In genomic region chr9:108934323-108934885, GRCh38 we compare ENCODE assay signal across 8 cellular contexts. TPM values are rescaled to one million over a fixed set of nuclear protein-coding genes. Genes with fewer than 3 reads are reported as not detected.
A peak's percentile ranks its signal among the peaks of the same experiment; 100 is the strongest.
DNase-seq lines count a peak whose midpoint lies in the region; ATAC-seq, FAIRE-seq and TF ChIP-seq lines count a peak whose summit lies in the region.

Gene ABITRAM (plus strand): TSS chr9:108934400. CDS start chr9:108934487, 87 bp downstream.

- CTCF ChIA-PET in T-cell (lab: Charles Lee): interaction anchor here in 1 of 2 donors (0.6 to 0.7 kb wide), 2 partner anchors 16 to 35 kb away, joined by 3 read pairs; no protein-coding TSS in a partner anchor

- H3K27me3 ChIP-seq in right atrium auricular region (no peaks in the 10 kb centered on the region), psoas muscle (ENCODE audit: insufficient read depth in 3 of 3, low read length in 2 of 3) (no peaks in the 10 kb centered on the region)

- FAIRE-seq in urothelium cell line (lab: Jason Lieb, UNC): no peak

- peak; percentile 88 for ATAC-seq in HG02610 (IDR thresholded peaks at IDR 0.05; ENCODE audit: unreplicated experiment)
- ATAC-seq in T-cell (replicated peaks in 1 of 4): peak; percentile 85 to 90 (median 88)
- ATAC-seq in psoas muscle: peak; percentile 94 to 95 (median 94)

- H3K27ac ChIP-seq in angular gyrus (ENCODE audit: low read depth, low read length) (peak within 1 kb of the TSS; percentile 94), right atrium auricular region (peak within 1 kb of the TSS; percentile 87 to 91), psoas muscle (peak within 1 kb of the TSS; percentile 93)

- H3K9me3 Mint-ChIP-seq in T-cell: no peaks in the 10 kb centered on the region

- H3K9me3 ChIP-seq in right atrium auricular region (no peaks in the 10 kb centered on the region), psoas muscle (no peaks in the 10 kb centered on the region)

- H3K4me1 ChIP-seq in right atrium auricular region (peaks cover 0 to 19% of the 10 kb centered on the region in 2 donors), psoas muscle (peaks cover 20% of the 10 kb centered on the region)

- H3K4me3 ChIP-seq in GM12864 (ENCODE audit: low read depth, low read length): peak within 1 kb of the TSS; percentile 95
- H3K4me3 ChIP-seq in right atrium auricular region: peak within 1 kb of the TSS; percentile 78 to 79
- H3K4me3 ChIP-seq in psoas muscle: peak within 1 kb of the TSS; percentile 97

- WGBS in psoas muscle, 3 donors: 0% methylated on average over 46 to 47 of the region's 47 CpGs

- H3K36me3 ChIP-seq in right atrium auricular region: peaks cover 6% of the 10 kb centered on the region
- peaks cover 0 to 43% of the 10 kb centered on the region in 2 donors for H3K36me3 ChIP-seq in psoas muscle (ENCODE audit: insufficient read depth in 1 of 2, low read depth in 1 of 2)

- POLR2A ChIA-PET in T-cell (lab: Charles Lee): interaction anchor here (0.5 to 0.6 kb wide), 2 partner anchors 11 to 108 kb away, joined by 3 read pairs; no protein-coding TSS in a partner anchor

- H3K36me3 Mint-ChIP-seq in T-cell: peaks cover 12% of the 10 kb centered on the region

- DNase-seq in GM12864 (ENCODE audit: low read depth): peak; percentile 55
- peak; percentile 91 for DNase-seq in NCI-H1092 treated with DMSO at 0.1 percent for 48 hours (lab: John Stamatoyannopoulos, UW)
- peak in 30 of 34 experiments; percentile 60 to 82 (median 72) for DNase-seq in T-cell
- peak; percentile 78 for DNase-seq in right atrium auricular region (ENCODE audit: low spot score)
- DNase-seq in psoas muscle: peak; percentile 76 to 85
- peak; percentile 93 for DNase-seq in urothelium cell line (ENCODE audit: low spot score)

- intact Hi-C loops in psoas muscle (cut with DNase I): loop anchor here in 1 of 2 donors (5.0 kb wide), 1 partner anchor 78 kb away; the partner anchor contains the start of gene CTNNAL1

- no peaks in the 10 kb centered on the region for H3K27me3 Mint-ChIP-seq in T-cell

- H3K27ac Mint-ChIP-seq in T-cell: peak within 1 kb of the TSS; percentile 95 to 96

- H3K4me3 Mint-ChIP-seq in T-cell: peak within 1 kb of the TSS; percentile 97 to 99 (median 98)

- TF ChIP-seq CTCF in GM12864 (IDR thresholded peaks at IDR 0.05; ENCODE audit: low read depth, low read length, missing control alignments): no peak
- no peak for TF ChIP-seq CTCF in right atrium auricular region (IDR thresholded peaks at IDR 0.05)
- TF ChIP-seq CTCF in psoas muscle (IDR thresholded peaks at IDR 0.05): no peak

- peaks cover 40 to 48% (median 44%) of the 10 kb centered on the region in 3 donors for H3K4me1 Mint-ChIP-seq in T-cell

RNA-seq across cellular contexts. Expression of gene ABITRAM, which starts in this region (rescaled TPM):
- total RNA-seq in T-cell (1 to 10 TPM; 8.4 to 9.7 (median 8.9) TPM), right atrium auricular region (1 to 10 TPM; 6.1 to 7.3 TPM), psoas muscle (10 to 100 TPM in 1 of 4 donors, 1 to 10 TPM in 3; 7.6 to 15.2 (median 8.3) TPM)
- polyA plus RNA-seq in psoas muscle: 10 to 100 TPM; 14.1 to 37.9 (median 24.3) TPM

Comparison
In these comparisons a context has a peak if more than half of its experiments do, and no peak if none do; other contexts are left out.
1. Peak in every context shown above with its lines: DNase-seq, ATAC-seq, H3K4me3 ChIP-seq and H3K27ac ChIP-seq.